ENCODE assay signal across 8 cellular contexts in the genomic region with DNA sequence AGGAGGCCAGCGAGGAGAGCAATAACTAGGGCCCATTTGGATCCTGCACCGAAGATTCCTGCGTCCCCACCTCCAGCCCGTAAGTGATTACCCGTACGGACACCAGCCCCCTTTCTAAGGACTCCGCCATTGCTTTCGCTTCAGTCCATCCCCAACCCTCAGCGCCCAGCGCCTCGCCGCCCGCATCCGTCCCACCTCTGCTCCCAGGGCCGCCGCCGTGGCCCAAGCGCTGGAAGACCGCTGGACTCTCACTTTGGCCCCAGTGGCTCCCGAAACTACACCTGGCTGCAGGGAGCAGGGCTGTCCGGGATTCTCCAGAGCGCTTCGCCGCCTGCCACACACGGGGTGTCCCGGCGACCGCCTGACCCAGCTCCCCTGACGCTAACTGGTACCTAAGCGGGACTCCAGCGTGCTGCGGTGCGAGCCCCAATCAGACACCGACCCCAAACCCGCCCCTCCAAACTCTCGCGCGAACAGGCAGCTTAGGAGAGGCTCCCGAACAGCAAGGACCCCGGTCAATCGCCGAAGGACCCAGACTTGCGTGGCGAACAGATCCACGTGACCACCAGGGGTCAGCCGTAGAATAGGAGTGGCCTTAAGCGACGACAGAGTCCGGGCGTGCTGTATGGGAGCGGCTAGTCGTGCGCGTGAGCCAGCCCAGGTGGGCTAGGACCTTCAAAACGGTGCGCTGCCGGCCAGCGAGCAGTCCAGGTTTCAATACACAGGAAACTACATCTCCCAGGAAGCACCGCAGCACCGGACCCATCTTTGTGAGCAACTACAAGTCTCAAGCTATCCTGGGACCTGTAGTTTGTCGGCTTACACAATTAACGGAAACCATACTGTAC. TPM values are rescaled to one million over a fixed set of nuclear protein-coding genes. Genes with fewer than 3 reads are reported as not detected.
DNase-seq lines count a peak whose midpoint lies in the region; ATAC-seq and TF ChIP-seq lines count a peak whose summit lies in the region.

TSS of gene CNPY2 (minus strand) at position 363 of the 848 bp plus-strand sequence. CDS start 771 bp downstream, outside the sequence.

- TF ChIP-seq CTCF in GM10266 (IDR thresholded peaks at IDR 0.05; ENCODE audit: control insufficient read depth, insufficient read depth, low read depth, missing control alignments): peak; percentile 25
- TF ChIP-seq CTCF in glutamatergic neuron (IDR thresholded peaks at IDR 0.05; ENCODE audit: partially characterized antibody, unreplicated experiment): peak; percentile 53
- no peak for TF ChIP-seq CTCF in osteoblast (IDR thresholded peaks at IDR 0.05; ENCODE audit: extremely low read depth, low read depth, low read length)
- TF ChIP-seq CTCF in thoracic aorta (IDR thresholded peaks at IDR 0.05): no peak

- DNase-seq in GM10266 (ENCODE audit: extremely low spot score) (peak; percentile 91), NCI-H1105 (lab: John Stamatoyannopoulos, UW) (peak; percentile 93), SKM-1 treated with dmso at 0.1 percent for 144 hours (lab: John Stamatoyannopoulos, UW; ENCODE audit: unreplicated experiment) (peak; percentile 84), glutamatergic neuron (peak; percentile 97), osteoblast (ENCODE audit: insufficient read length, low spot score, missing footprints) (peak; percentile 98), thoracic aorta (ENCODE audit: low spot score) (peak; percentile 95)

- ATAC-seq in HG02623 (IDR thresholded peaks at IDR 0.05; ENCODE audit: unreplicated experiment) (peak; percentile 87), thoracic aorta (ENCODE audit: insufficient number of reproducible peaks, low FRiP score, low read depth) (peak; percentile 96)

- H3K27me3 Mint-ChIP-seq in activated naive CD8-positive, alpha-beta T cell: no peaks in the 10 kb centered on the region
- peaks cover 6% of the 10 kb centered on the region for H3K27me3 Mint-ChIP-seq in glutamatergic neuron (ENCODE audit: unreplicated experiment)

- H3K4me1 ChIP-seq in osteoblast (ENCODE audit: insufficient read depth, low read length) (peaks cover 8% of the 10 kb centered on the region), thoracic aorta (ENCODE audit: control insufficient read depth in 1 of 2, low read depth in 2 of 2) (peaks cover 7 to 14% of the 10 kb centered on the region in 2 donors)

- peaks cover 11% of the 10 kb centered on the region for H3K4me1 Mint-ChIP-seq in activated naive CD8-positive, alpha-beta T cell (ENCODE audit: low read depth)
- peaks cover 3% of the 10 kb centered on the region for H3K4me1 Mint-ChIP-seq in glutamatergic neuron (ENCODE audit: low read depth, unreplicated experiment)

- H3K27me3 ChIP-seq in osteoblast (ENCODE audit: insufficient read depth, low read length): no peaks in the 10 kb centered on the region
- no peaks in the 10 kb centered on the region for H3K27me3 ChIP-seq in thoracic aorta (replicated peaks; ENCODE audit: insufficient read depth)

- H3K9me3 ChIP-seq in osteoblast (ENCODE audit: low read depth, low read length): no peaks in the 10 kb centered on the region
- H3K9me3 ChIP-seq in thoracic aorta: no peaks in the 10 kb centered on the region

- peak within 1 kb of the TSS; percentile 81 for H3K4me3 ChIP-seq in osteoblast (ENCODE audit: insufficient read depth, low read length)
- peak within 1 kb of the TSS; percentile 93 for H3K4me3 ChIP-seq in thoracic aorta

- H4K20me1 ChIP-seq in osteoblast (ENCODE audit: insufficient read depth, low read length): no peaks in the 10 kb centered on the region

- peaks cover 2% of the 10 kb centered on the region for H3K36me3 Mint-ChIP-seq in activated naive CD8-positive, alpha-beta T cell
- H3K36me3 Mint-ChIP-seq in glutamatergic neuron (ENCODE audit: unreplicated experiment): no peaks in the 10 kb centered on the region

- no peaks in the 10 kb centered on the region for H3K9me3 Mint-ChIP-seq in activated naive CD8-positive, alpha-beta T cell (ENCODE audit: low read depth)
- H3K9me3 Mint-ChIP-seq in glutamatergic neuron (ENCODE audit: unreplicated experiment): no peaks in the 10 kb centered on the region

- peak within 1 kb of the TSS; percentile 95 for H3K4me2 ChIP-seq in osteoblast (ENCODE audit: insufficient read depth, low read length)

- H3K4me3 Mint-ChIP-seq in activated naive CD8-positive, alpha-beta T cell: peak within 1 kb of the TSS; percentile 98
- peak within 1 kb of the TSS; percentile 97 for H3K4me3 Mint-ChIP-seq in glutamatergic neuron (ENCODE audit: unreplicated experiment)

- peaks cover 15% of the 10 kb centered on the region for H3K36me3 ChIP-seq in osteoblast (ENCODE audit: insufficient read depth, low read length)
- H3K36me3 ChIP-seq in thoracic aorta: peaks cover 10% of the 10 kb centered on the region

- peaks cover 22% of the 10 kb centered on the region for H3K79me2 ChIP-seq in osteoblast (ENCODE audit: insufficient read depth, low read length)

- H3K27ac ChIP-seq in osteoblast (ENCODE audit: low read depth, low read length) (peak within 1 kb of the TSS; percentile 89), thoracic aorta (peak within 1 kb of the TSS; percentile 88 to 95)

- peak within 1 kb of the TSS; percentile 90 for H2AFZ ChIP-seq in osteoblast (ENCODE audit: low read length)

- peak within 1 kb of the TSS; percentile 99 for H3K27ac Mint-ChIP-seq in activated naive CD8-positive, alpha-beta T cell
- peak within 1 kb of the TSS; percentile 96 for H3K27ac Mint-ChIP-seq in glutamatergic neuron (ENCODE audit: unreplicated experiment)

RNA-seq across cellular contexts. Expression of gene CNPY2, which starts in this region (rescaled TPM):
- total RNA-seq in glutamatergic neuron (ENCODE audit: unreplicated experiment): 141 TPM
- 82.5 and 83.7 TPM in 2 replicates for total RNA-seq in osteoblast
- 10 to 100 TPM; 72.0 to 85.1 TPM for total RNA-seq in thoracic aorta

Comparison
In these comparisons a context has a peak if more than half of its experiments do, and no peak if none do; other contexts are left out.
1. Peak in every context shown above with its lines: DNase-seq, ATAC-seq, H3K4me3 ChIP-seq and H3K27ac ChIP-seq.
2. CTCF ChIP-seq: peak in GM10266 (single experiment) and glutamatergic neuron (single experiment); none in osteoblast (single experiment) and thoracic aorta (single experiment).